8 cellular contexts compared by ENCODE assay signal in genomic region chr7:924541-925231, GRCh38. TPM values are rescaled to one million over a fixed set of nuclear protein-coding genes. Genes with fewer than 3 reads are reported as not detected.
A peak's percentile ranks its signal among the peaks of the same experiment; 100 is the strongest.
DNase-seq lines count a peak whose midpoint lies in the region; ATAC-seq and TF ChIP-seq lines count a peak whose summit lies in the region.

No MANE protein-coding gene starts in this region.

- peak overlapping the region; percentile 82 for H3K27ac ChIP-seq in BLaER1
- peak overlapping the region; percentile 74 to 95 (median 89) for H3K27ac ChIP-seq in tibial nerve

- H3K9ac ChIP-seq in BLaER1: peak overlapping the region; percentile 74

- H3K9me3 Mint-ChIP-seq in memory B cell: no peaks in the 10 kb centered on the region

- H3K27me3 ChIP-seq in BLaER1: no peaks in the 10 kb centered on the region
- peaks cover 0 to 6% of the 10 kb centered on the region in 2 donors for H3K27me3 ChIP-seq in tibial nerve

- no peaks in the 10 kb centered on the region for H4K20me1 ChIP-seq in BLaER1

- H3K27ac Mint-ChIP-seq in memory B cell: peak overlapping the region; percentile 81

- no peak for TF ChIP-seq CTCF in tibial nerve (IDR thresholded peaks at IDR 0.05)

- TF ChIP-seq EP300 in tibial nerve (IDR thresholded peaks at IDR 0.05): no peak

- H3K4me2 ChIP-seq in BLaER1: peak overlapping the region; percentile 100

- peak; percentile 41 to 78 (median 63) for DNase-seq in activated CD8-positive, alpha-beta memory T cell treated with anti-CD3 and anti-CD28 coated beads for 48 hours (ENCODE audit: low read depth in 2 of 3, low spot score in 2 of 3)
- DNase-seq in memory B cell (ENCODE audit: low spot score in 2 of 2) (no peak), tibial nerve (ENCODE audit: low spot score in 2 of 2) (peak in 1 of 2 donors; percentile 15), NCI-H748 (lab: John Stamatoyannopoulos, UW; ENCODE audit: unreplicated experiment) (no peak), NCI-H69 (lab: John Stamatoyannopoulos, UW) (no peak)

- peaks cover 25% of the 10 kb centered on the region for H3K4me1 Mint-ChIP-seq in memory B cell

- H3K27me3 Mint-ChIP-seq in memory B cell: peaks cover 2% of the 10 kb centered on the region

- no peaks in the 10 kb centered on the region for H3K9me3 ChIP-seq in BLaER1
- no peaks in the 10 kb centered on the region for H3K9me3 ChIP-seq in tibial nerve

- peak overlapping the region; percentile 90 for H3K4me3 Mint-ChIP-seq in memory B cell

- 45 to 50% methylated on average over 18 to 23 of the region's 24 CpGs for WGBS in tibial nerve, 2 donors

- H3K36me3 ChIP-seq in BLaER1 (no peaks in the 10 kb centered on the region), tibial nerve (no peaks in the 10 kb centered on the region)

- ATAC-seq in GM19328 (IDR thresholded peaks at IDR 0.05; ENCODE audit: unreplicated experiment) (peak; percentile 42), HG03520 (IDR thresholded peaks at IDR 0.05; ENCODE audit: unreplicated experiment) (peak; percentile 55), memory B cell (ENCODE audit: low read depth) (no peak)

- peaks cover 89% of the 10 kb centered on the region for H3K4me1 ChIP-seq in BLaER1
- H3K4me1 ChIP-seq in tibial nerve: peaks cover 0 to 77% (median 47%) of the 10 kb centered on the region in 4 donors

- peak overlapping the region; percentile 34 for H3K4me3 ChIP-seq in BLaER1
- no peak overlapping the region for H3K4me3 ChIP-seq in tibial nerve

- H3K36me3 Mint-ChIP-seq in memory B cell: no peaks in the 10 kb centered on the region

- TF ChIP-seq POLR2A in tibial nerve (IDR thresholded peaks at IDR 0.05): no peak

RNA-seq across cellular contexts. Expression of gene ADAP1, which starts 29.8 kb away (rescaled TPM):
- total RNA-seq in tibial nerve: 10 to 100 TPM; 29.3 to 53.0 (median 39.6) TPM

RNA-seq across cellular contexts. Expression of gene GET4, which starts 48.3 kb away (rescaled TPM):
- total RNA-seq in tibial nerve: 10 to 100 TPM; 29.8 to 50.2 (median 38.3) TPM

RNA-seq across cellular contexts. Expression of gene COX19, which starts 50.7 kb away (rescaled TPM):
- total RNA-seq in tibial nerve: 10 to 100 TPM; 10.8 to 21.3 (median 11.2) TPM

RNA-seq across cellular contexts. Expression of gene CYP2W1, which starts 58.3 kb away (rescaled TPM):
- 10 to 100 TPM in 2 of 4 donors, 1 to 10 TPM in 2; 5.7 to 18.6 (median 12.1) TPM for total RNA-seq in tibial nerve

Comparison
In these comparisons a context has a peak if more than half of its experiments do, and no peak if none do; other contexts are left out.
1. DNase-seq: peak in activated CD8-positive, alpha-beta memory T cell treated with anti-CD3 and anti-CD28 coated beads for 48 hours (3 of 3); none in memory B cell (0 of 2), NCI-H748 (single experiment) and NCI-H69 (single experiment).